Comparison of ENCODE assay signal across 1 cellular context in genomic region chr13:46296920-46297319, GRCh38.
TF ChIP-seq lines count a peak whose summit lies in the region.

No MANE protein-coding gene starts in this region.

TF ChIP-seq in GM12878, 131 proteins besides CTCF, POLR2A, EP300 and RAD21 (continued from another document):
- no peak for TF ChIP-seq ZZZ3 (IDR thresholded peaks at IDR 0.05; ENCODE audit: control insufficient read depth, insufficient read length, low read depth)
- TF ChIP-seq USF2 (IDR thresholded peaks at IDR 0.05; ENCODE audit: borderline replicate concordance, low read depth, low read length): no peak
